In the genomic region with DNA sequence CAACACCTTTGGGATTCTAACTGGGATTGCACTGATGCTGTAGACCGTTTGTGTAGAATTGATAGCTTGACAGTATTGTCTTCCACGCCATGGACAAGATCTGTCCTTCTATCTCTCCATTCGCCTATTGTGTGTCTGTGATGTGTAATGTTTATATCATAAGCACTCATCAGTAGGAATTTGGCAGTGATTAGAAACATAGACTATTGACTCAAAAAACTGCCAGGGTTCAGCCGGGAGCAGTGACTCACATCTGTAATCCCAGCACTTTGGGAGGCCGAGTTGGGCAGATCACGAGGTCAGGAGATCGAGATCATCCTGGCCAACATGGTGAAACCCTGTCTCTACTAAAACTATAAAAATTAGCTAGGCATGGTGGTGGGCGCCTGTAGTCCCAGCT, we compare ENCODE assay signal across 8 cellular contexts. TPM values are rescaled to one million over a fixed set of nuclear protein-coding genes. Genes with fewer than 3 reads are reported as not detected.
DNase-seq lines count a peak whose midpoint lies in the region; ATAC-seq and TF ChIP-seq lines count a peak whose summit lies in the region.
"Not testable (repeated sequence)": the region's sequence is repeated elsewhere in the genome, so short reads cannot be mapped to it uniquely, and the experiment has no call there.

No MANE protein-coding gene starts in this region.

- not testable (repeated sequence) for TF ChIP-seq CTCF in brain microvascular endothelial cell (IDR thresholded peaks at IDR 0.05; ENCODE audit: low read depth, low read length, missing control alignments); fibroblast of lung (conservative IDR thresholded peaks at IDR 0.05 in 1 of 2, IDR thresholded peaks at IDR 0.05 in 1 of 2; ENCODE audit: low read depth in 1 of 2, low read length in 2 of 2); mucosa of descending colon (IDR thresholded peaks at IDR 0.05)

- not testable (repeated sequence) for H3K27ac ChIP-seq in BLaER1 treated with 17β-estradiol and CSF1 and Interleukin-3, amounts not matched to agents 10 nM and 100 nM
- H3K27ac ChIP-seq in brain microvascular endothelial cell = peak overlapping the region; percentile 56
- peak overlapping the region; percentile 39 for H3K27ac ChIP-seq in fibroblast of lung (ENCODE audit: insufficient read depth, low read length)

- not testable (repeated sequence) for H3K4me3 ChIP-seq in BLaER1 treated with 17β-estradiol and CSF1 and Interleukin-3, amounts not matched to agents 10 nM and 100 nM; brain microvascular endothelial cell (ENCODE audit: low read depth, low read length); fibroblast of lung (replicated peaks in 1 of 4; ENCODE audit: control extremely low read depth in 1 of 4, insufficient read depth in 1 of 4, low read depth in 3 of 4, low read length in 4 of 4); mucosa of descending colon

- ATAC-seq in mucosa of descending colon = not testable (repeated sequence)

- peaks cover 20% of the 10 kb centered on the region for H3K79me2 ChIP-seq in fibroblast of lung (ENCODE audit: control insufficient read depth, insufficient read depth, low read length)

- peaks cover 52 to 72% (median 68%) of the 10 kb centered on the region in 10 experiments for H3K4me1 ChIP-seq in BLaER1 treated with 17β-estradiol and CSF1 and Interleukin-3, amounts not matched to agents 10 nM and 100 nM
- peaks cover 23% of the 10 kb centered on the region for H3K4me1 ChIP-seq in fibroblast of lung (ENCODE audit: control insufficient read depth, extremely low read depth, insufficient read depth, low read length)
- peaks cover 44% of the 10 kb centered on the region for H3K4me1 ChIP-seq in mucosa of descending colon (ENCODE audit: low read depth)

- in situ Hi-C loops in brain microvascular endothelial cell (cut with HindIII; ENCODE audit: low pct_ligation_motif_present, low sequenced_read_pairs) = not testable (repeated sequence)

- not testable (repeated sequence) for H3K9ac ChIP-seq in BLaER1 treated with 17β-estradiol and CSF1 and Interleukin-3, amounts not matched to agents 10 nM and 100 nM; fibroblast of lung (ENCODE audit: insufficient read depth, low read length)

- intact Hi-C loops in mucosa of descending colon (cut with DNase I, micrococcal nuclease) = not testable (repeated sequence)

- not testable (repeated sequence) for H3K9me3 ChIP-seq in BLaER1 treated with 17β-estradiol and CSF1 and Interleukin-3, amounts not matched to agents 10 nM and 100 nM (replicated peaks in 1 of 11); fibroblast of lung (ENCODE audit: control insufficient read depth, insufficient read depth, low read depth, low read length); mucosa of descending colon

- DNase-seq in HCEC 1CT (peak; percentile 93), RKO (ENCODE audit: low spot score) (peak; percentile 59), brain microvascular endothelial cell (peak; percentile 78), fibroblast of lung (ENCODE audit: low read depth in 2 of 2) (peak; percentile 75 to 81), mucosa of descending colon (peak in 2 of 3 donors; percentile 13 to 15), stromal cell of bone marrow (ENCODE audit: low read depth) (peak; percentile 79)
- peak; percentile 11 for DNase-seq in activated T-cell treated with anti-CD3 and anti-CD28 coated beads, Interleukin-2, amount 50 U/mL, for 1 hour

- H3K36me3 ChIP-seq in BLaER1 treated with 17β-estradiol and CSF1 and Interleukin-3, amounts not matched to agents 10 nM and 100 nM; brain microvascular endothelial cell (replicated peaks); fibroblast of lung (ENCODE audit: control insufficient read depth, insufficient read depth, low read length); mucosa of descending colon (ENCODE audit: low read depth): not testable (repeated sequence)

- not testable (repeated sequence) for H2AFZ ChIP-seq in fibroblast of lung (ENCODE audit: low read length)

- H3K4me2 ChIP-seq in BLaER1 treated with 17β-estradiol and CSF1 and Interleukin-3, amounts not matched to agents 10 nM and 100 nM = peak overlapping the region in 8 of 11 experiments; percentile 48 to 74 (median 64); a peak in 11 of 22 replicates
- H3K4me2 ChIP-seq in fibroblast of lung (ENCODE audit: extremely low read depth, insufficient read depth, low read length) = not testable (repeated sequence)

- H3K27me3 ChIP-seq in BLaER1 treated with 17β-estradiol and CSF1 and Interleukin-3, amounts not matched to agents 10 nM and 100 nM; brain microvascular endothelial cell (replicated peaks); fibroblast of lung (ENCODE audit: control insufficient read depth, insufficient read depth, low read length): not testable (repeated sequence)

- H4K20me1 ChIP-seq in BLaER1 treated with 17β-estradiol and CSF1 and Interleukin-3, amounts not matched to agents 10 nM and 100 nM = peaks cover 0 to 77% (median 6%) of the 10 kb centered on the region in 11 experiments; a peak in 9 of 22 replicates
- not testable (repeated sequence) for H4K20me1 ChIP-seq in fibroblast of lung (ENCODE audit: control insufficient read depth, extremely low read depth, insufficient read depth, low read length)

RNA-seq across cellular contexts. Expression of a gene that starts 22.6 kb away (rescaled TPM):
- total RNA-seq in fibroblast of lung = 5.4 and 8.9 TPM in 2 replicates
- 9.2 and 10.2 TPM in 2 replicates for polyA plus RNA-seq in fibroblast of lung
- polyA plus RNA-seq in fibroblast of lung (2012) = 22.7 and 24.7 TPM in 2 replicates
- polyA minus RNA-seq in fibroblast of lung (ENCODE audit: low replicate concordance) = 32.9 and 48.0 TPM in 2 replicates
- 10 to 100 TPM; 26.2 to 51.0 (median 32.9) TPM for total RNA-seq in mucosa of descending colon

Comparison
In these comparisons a context has a peak if more than half of its experiments do, and no peak if none do; other contexts are left out.
1. DNase-seq: peak in every context shown above with its lines; median percentile 93 in HCEC 1CT; 79 in stromal cell of bone marrow; 78 in brain microvascular endothelial cell; 78 in fibroblast of lung; 59 in RKO; 14 in mucosa of descending colon; 11 in activated T-cell treated with anti-CD3 and anti-CD28 coated beads, Interleukin-2, amount 50 U/mL, for 1 hour.